Comparison of ENCODE assay signal across 8 cellular contexts in genomic region chr3:167740961-167741587, GRCh38. TPM values are rescaled to one million over a fixed set of nuclear protein-coding genes. Genes with fewer than 3 reads are reported as not detected.
DNase-seq lines count a peak whose midpoint lies in the region; ATAC-seq and TF ChIP-seq lines count a peak whose summit lies in the region.

No MANE protein-coding gene starts in this region.

- no peak for TF ChIP-seq EP300 in SK-N-SH (IDR thresholded peaks at IDR 0.05; ENCODE audit: borderline replicate concordance in 1 of 2, low read depth in 1 of 2, low read length in 1 of 2)

- H3K9ac ChIP-seq in SK-N-SH = no peak overlapping the region

- no peaks in the 10 kb centered on the region for H3K36me3 Mint-ChIP-seq in activated T-cell treated with anti-CD3 and anti-CD28 coated beads, Interleukin-2, amount 50 U/mL, for 24 hours (ENCODE audit: low read depth)
- H3K36me3 Mint-ChIP-seq in naive thymus-derived CD8-positive, alpha-beta T cell = no peaks in the 10 kb centered on the region

- H3K4me1 ChIP-seq in SK-N-SH (ENCODE audit: control insufficient read depth in 1 of 2, insufficient read depth in 2 of 2, low read depth in 1 of 2, low read length in 1 of 2) = no peaks in the 10 kb centered on the region; a peak in 1 of 4 replicates
- H3K4me1 ChIP-seq in psoas muscle = peaks cover 2% of the 10 kb centered on the region

- ATAC-seq in GM21515 (IDR thresholded peaks at IDR 0.05; ENCODE audit: unreplicated experiment) = peak; percentile 91
- peak; percentile 88 for ATAC-seq in HG03521 (IDR thresholded peaks at IDR 0.05; ENCODE audit: unreplicated experiment)
- ATAC-seq in naive thymus-derived CD8-positive, alpha-beta T cell = peak; percentile 92 to 99
- ATAC-seq in psoas muscle = no peak

- 63% methylated on average over 2 of the region's 2 CpGs for WGBS in SK-N-SH (ENCODE audit: low lambda C conversion rate)
- 64 to 69% (median 65%) methylated on average over 2 of the region's 2 CpGs for WGBS in psoas muscle, 3 donors

- H4K20me1 ChIP-seq in SK-N-SH (ENCODE audit: insufficient read depth) = no peaks in the 10 kb centered on the region

- H3K9me2 ChIP-seq in SK-N-SH = no peaks in the 10 kb centered on the region

- TF ChIP-seq CTCF in SK-N-SH (IDR thresholded peaks at IDR 0.05) = peak; percentile 58
- no peak for TF ChIP-seq CTCF in psoas muscle (IDR thresholded peaks at IDR 0.05)

- H3K27ac ChIP-seq in SK-N-SH (ENCODE audit: low read depth in 2 of 2, low read length in 1 of 2) (no peak overlapping the region), psoas muscle (no peak overlapping the region)

- no peaks in the 10 kb centered on the region for H3K27me3 Mint-ChIP-seq in activated T-cell treated with anti-CD3 and anti-CD28 coated beads, Interleukin-2, amount 50 U/mL, for 24 hours
- no peaks in the 10 kb centered on the region for H3K27me3 Mint-ChIP-seq in naive thymus-derived CD8-positive, alpha-beta T cell

- H3K9me3 Mint-ChIP-seq in activated T-cell treated with anti-CD3 and anti-CD28 coated beads, Interleukin-2, amount 50 U/mL, for 24 hours = no peaks in the 10 kb centered on the region
- H3K9me3 Mint-ChIP-seq in naive thymus-derived CD8-positive, alpha-beta T cell = no peaks in the 10 kb centered on the region

- no peak overlapping the region for H3K27ac Mint-ChIP-seq in activated T-cell treated with anti-CD3 and anti-CD28 coated beads, Interleukin-2, amount 50 U/mL, for 24 hours
- peak overlapping the region in 2 of 10 donors; percentile 43 to 56 for H3K27ac Mint-ChIP-seq in naive thymus-derived CD8-positive, alpha-beta T cell

- H3K27me3 ChIP-seq in SK-N-SH (ENCODE audit: insufficient read depth) = no peaks in the 10 kb centered on the region
- H3K27me3 ChIP-seq in psoas muscle (ENCODE audit: insufficient read depth in 3 of 3, low read length in 2 of 3) = no peaks in the 10 kb centered on the region

- H3K4me1 Mint-ChIP-seq in activated T-cell treated with anti-CD3 and anti-CD28 coated beads, Interleukin-2, amount 50 U/mL, for 24 hours (ENCODE audit: low read depth) = peaks cover 23% of the 10 kb centered on the region
- peaks cover 0 to 16% (median 9%) of the 10 kb centered on the region in 4 donors for H3K4me1 Mint-ChIP-seq in naive thymus-derived CD8-positive, alpha-beta T cell

- H3F3A ChIP-seq in SK-N-SH (replicated peaks; ENCODE audit: insufficient read depth) = no peaks in the 10 kb centered on the region

- DNase-seq in activated T-cell treated with anti-CD3 and anti-CD28 coated beads for 1 hour (ENCODE audit: low read depth) (peak; percentile 24), SK-N-SH (peak; percentile 51), ecto neural progenitor cell (ENCODE audit: low spot score) (peak; percentile 54), psoas muscle (no peak)
- DNase-seq in activated T-cell treated with anti-CD3 and anti-CD28 coated beads, Interleukin-2, amount 50 U/mL, for 24 hours = no peak
- peak in 7 of 10 donors; percentile 8 to 41 (median 27) for DNase-seq in naive thymus-derived CD8-positive, alpha-beta T cell

- H2AFZ ChIP-seq in SK-N-SH (ENCODE audit: low read depth) = no peak overlapping the region

- H3K79me2 ChIP-seq in SK-N-SH (ENCODE audit: insufficient read depth) = no peaks in the 10 kb centered on the region

- CTCF ChIA-PET in SK-N-SH (lab: Yijun Ruan, JAX) = interaction anchor here (0.7 to 3.8 kb wide), 10 partner anchors 9 to 361 kb away, joined by 3 to 19 read pairs (median 4); partner anchors contain the start of gene ZBBX

- H3K36me3 ChIP-seq in SK-N-SH (replicated peaks in 1 of 2; ENCODE audit: control insufficient read depth in 1 of 2, insufficient read depth in 2 of 2, low read length in 1 of 2) (no peaks in the 10 kb centered on the region), psoas muscle (ENCODE audit: insufficient read depth in 1 of 2, low read depth in 1 of 2) (no peaks in the 10 kb centered on the region)

- no peak overlapping the region for H3K4me3 ChIP-seq in SK-N-SH (ENCODE audit: low read depth in 2 of 2, low read length in 1 of 2)
- H3K4me3 ChIP-seq in psoas muscle = no peak overlapping the region

- H3K4me2 ChIP-seq in SK-N-SH = no peak overlapping the region

- H3K4me3 Mint-ChIP-seq in activated T-cell treated with anti-CD3 and anti-CD28 coated beads, Interleukin-2, amount 50 U/mL, for 24 hours = no peak overlapping the region
- H3K4me3 Mint-ChIP-seq in naive thymus-derived CD8-positive, alpha-beta T cell = no peak overlapping the region

- intact Hi-C loops in psoas muscle (cut with DNase I) = no loop called here

- no peaks in the 10 kb centered on the region for H3K9me3 ChIP-seq in SK-N-SH
- no peaks in the 10 kb centered on the region for H3K9me3 ChIP-seq in psoas muscle

- POLR2A ChIA-PET in SK-N-SH (lab: Yijun Ruan, JAX) = no interaction called here
- POLR2A ChIA-PET in naive thymus-derived CD8-positive, alpha-beta T cell (lab: Charles Lee) = no interaction called here

- TF ChIP-seq RAD21 in SK-N-SH (IDR thresholded peaks at IDR 0.05; ENCODE audit: low read length) = peak; percentile 70

TF ChIP-seq in SK-N-SH, 30 proteins besides CTCF, POLR2A, EP300 and RAD21:
- TF ChIP-seq RFX5 (IDR thresholded peaks at IDR 0.05; ENCODE audit: low read length) (no peak), SMC3 (IDR thresholded peaks at IDR 0.05; ENCODE audit: low read depth, low read length) (peak; percentile 52), REST (IDR thresholded peaks at IDR 0.05; ENCODE audit: low read depth, low read length) (no peak), FOXJ3 (CRISPR knock-in tag; IDR thresholded peaks at IDR 0.05) (no peak), GABPA (IDR thresholded peaks at IDR 0.05; ENCODE audit: low read depth) (no peak), MXI1 (IDR thresholded peaks at IDR 0.05; ENCODE audit: low read depth, low read length) (no peak), CHD2 (IDR thresholded peaks at IDR 0.05; ENCODE audit: low read length, partially characterized antibody) (no peak)

RNA-seq across cellular contexts. Expression of gene SERPINI1, which starts 5.6 kb away (rescaled TPM):
- polyA plus RNA-seq in SK-N-SH (2012; rRNA removed) (1.9 and 2.1 TPM in 2 replicates), psoas muscle (1 to 10 TPM; 1.8 to 5.0 (median 4.5) TPM)
- polyA plus RNA-seq in SK-N-SH (2012; cell fraction: cytosol; rRNA removed) = 2.5 and 2.8 TPM in 2 replicates
- 0.47 and 1.4 TPM in 2 replicates for polyA plus RNA-seq in SK-N-SH (2012; cell fraction: nucleus; rRNA removed)
- 1 to 10 TPM; 4.1 to 4.7 TPM for total RNA-seq in naive thymus-derived CD8-positive, alpha-beta T cell
- polyA plus RNA-seq in naive thymus-derived CD8-positive, alpha-beta T cell = 10 to 100 TPM in 1 of 3 donors, 1 to 10 TPM in 2; 4.7 to 16.0 (median 7.1) TPM
- 1 to 10 TPM; 1.8 to 3.6 (median 2.6) TPM for total RNA-seq in psoas muscle

RNA-seq across cellular contexts. Expression of gene PDCD10, which starts 6.4 kb away (rescaled TPM):
- polyA plus RNA-seq in SK-N-SH (2012; rRNA removed) (29.0 and 41.1 TPM in 2 replicates), psoas muscle (10 to 100 TPM; 20.8 to 47.9 (median 41.5) TPM)
- polyA plus RNA-seq in SK-N-SH (2012; cell fraction: cytosol; rRNA removed) = 53.5 and 77.6 TPM in 2 replicates
- polyA plus RNA-seq in SK-N-SH (2012; cell fraction: nucleus; rRNA removed) = 10.1 and 20.7 TPM in 2 replicates
- 10 to 100 TPM; 46.2 to 47.0 TPM for total RNA-seq in naive thymus-derived CD8-positive, alpha-beta T cell
- polyA plus RNA-seq in naive thymus-derived CD8-positive, alpha-beta T cell = 10 to 100 TPM; 62.1 to 84.8 (median 65.4) TPM
- total RNA-seq in psoas muscle = 10 to 100 TPM; 16.4 to 24.5 (median 21.3) TPM

Comparison
In these comparisons a context has a peak if more than half of its experiments do, and no peak if none do; other contexts are left out.
1. DNase-seq: peak in activated T-cell treated with anti-CD3 and anti-CD28 coated beads for 1 hour (single experiment), SK-N-SH (single experiment), ecto neural progenitor cell (single experiment) and naive thymus-derived CD8-positive, alpha-beta T cell (7 of 10); none in activated T-cell treated with anti-CD3 and anti-CD28 coated beads, Interleukin-2, amount 50 U/mL, for 24 hours (single experiment) and psoas muscle (0 of 2).
2. ATAC-seq: peak in GM21515 (single experiment), HG03521 (single experiment) and naive thymus-derived CD8-positive, alpha-beta T cell (2 of 2); none in psoas muscle (0 of 4).